ENCODE assay signal across 13 cellular contexts in genomic region chr4:87037921-87038320, GRCh38.
DNase-seq lines count a peak whose midpoint lies in the region; ATAC-seq and TF ChIP-seq lines count a peak whose summit lies in the region.
"Had no signal": no experiment of that assay in that cellular context is flagged by ENCODE, and none has a peak within 500 bp of the region (broad histone marks: within the 10 kb centered on the region; RNA-seq: fewer than 3 reads in every experiment).

No MANE protein-coding gene starts in this region.

- in situ Hi-C loops in transverse colon (cut with MboI; ENCODE audit: low pct_ligation_motif_present in 1 of 4, low pct_unique_long_range_greater_than_20kb in 1 of 4, low sequenced_read_pairs in 3 of 4) = no loop called here

- no TSS peak for BruUV-seq in MCF 10A (replicated peaks; lab: Mats Ljungman, UMichigan)

- H3K4me3 Mint-ChIP-seq in MCF 10A (ENCODE audit: unreplicated experiment) (no peak overlapping the region), nephron progenitor cell (peak overlapping the region; percentile 70)
- H3K4me3 Mint-ChIP-seq: activated T-cell treated with anti-CD3 and anti-CD28 coated beads, Interleukin-2, amount 50 U/mL, for 24 hours; dendritic cell treated with granulocyte-macrophage colony-stimulating factor and Interleukin-4, amounts not matched to agents 40 ng/mL and 50 ng/mL, for 4 days had no signal

- H3K36me3 ChIP-seq in breast epithelium (no peaks in the 10 kb centered on the region), colonic mucosa (no peaks in the 10 kb centered on the region), transverse colon (no peaks in the 10 kb centered on the region)
- H3K36me3 ChIP-seq: ovary had no signal

- H3K27me3 Mint-ChIP-seq in MCF 10A (ENCODE audit: insufficient read depth, unreplicated experiment) (no peaks in the 10 kb centered on the region), nephron progenitor cell (ENCODE audit: low read depth, poor library complexity) (no peaks in the 10 kb centered on the region)
- H3K27me3 Mint-ChIP-seq: activated T-cell treated with anti-CD3 and anti-CD28 coated beads, Interleukin-2, amount 50 U/mL, for 24 hours; dendritic cell treated with granulocyte-macrophage colony-stimulating factor and Interleukin-4, amounts not matched to agents 40 ng/mL and 50 ng/mL, for 4 days had no signal

- H3K4me3 ChIP-seq in breast epithelium (no peak overlapping the region), colonic mucosa (no peak overlapping the region), transverse colon (no peak overlapping the region)
- H3K4me3 ChIP-seq: ovary had no signal

- intact Hi-C loops in breast epithelium (cut with DNase I; ENCODE audit: low total_unique reads) = no loop called here
- intact Hi-C loops in MCF 10A (cut with micrococcal nuclease) = no loop called here
- intact Hi-C loops in colonic mucosa (cut with DNase I) = no loop called here
- intact Hi-C loops in transverse colon (cut with DNase I; ENCODE audit: low total_unique reads) = no loop called here

- peak overlapping the region; percentile 73 to 85 for H3K27ac ChIP-seq in breast epithelium
- peak overlapping the region; percentile 32 for H3K27ac ChIP-seq in colonic mucosa
- peak overlapping the region; percentile 75 to 84 (median 80) for H3K27ac ChIP-seq in transverse colon

- no peak overlapping the region for H3K9ac ChIP-seq in colonic mucosa (ENCODE audit: low read depth in 2 of 2, low read length in 2 of 2)

- POLR2A ChIA-PET in MCF 10A (lab: Yijun Ruan, JAX) = no interaction called here

- H3K36me3 Mint-ChIP-seq in MCF 10A (ENCODE audit: insufficient read depth, unreplicated experiment) = no peaks in the 10 kb centered on the region
- H3K36me3 Mint-ChIP-seq in nephron progenitor cell (ENCODE audit: low read depth) = peaks cover 4% of the 10 kb centered on the region

- no peak for DNase-seq in breast epithelium (ENCODE audit: low spot score in 2 of 2)
- no peak for DNase-seq in MCF 10A (ENCODE audit: unreplicated experiment)
- DNase-seq in colonic mucosa = no peak
- DNase-seq in nephron progenitor cell = no peak
- no peak for DNase-seq in transverse colon
- no peak for DNase-seq in activated naive CD4-positive, alpha-beta T cell treated with Interleukin-2 at 50 U/mL for 16 hours
- DNase-seq: activated T-cell treated with anti-CD3 and anti-CD28 coated beads, Interleukin-2, amount 50 U/mL, for 24 hours; GDM1; NCI-H1930; ovary had no signal

- H3K27me3 ChIP-seq in breast epithelium (no peaks in the 10 kb centered on the region), colonic mucosa (no peaks in the 10 kb centered on the region), transverse colon (no peaks in the 10 kb centered on the region)
- H3K27me3 ChIP-seq: ovary had no signal

- TF ChIP-seq CTCF in breast epithelium (IDR thresholded peaks at IDR 0.05) = no peak
- TF ChIP-seq CTCF in MCF 10A (IDR thresholded peaks at IDR 0.05; ENCODE audit: unreplicated experiment) = no peak
- no peak for TF ChIP-seq CTCF in colonic mucosa (IDR thresholded peaks at IDR 0.05)
- TF ChIP-seq CTCF in nephron progenitor cell (IDR thresholded peaks at IDR 0.05) = no peak
- no peak for TF ChIP-seq CTCF in transverse colon (IDR thresholded peaks at IDR 0.05)

- H3K4me1 ChIP-seq in breast epithelium (peaks cover 8 to 11% of the 10 kb centered on the region in 2 donors), colonic mucosa (peaks cover 11% of the 10 kb centered on the region), transverse colon (peaks cover 32 to 88% (median 69%) of the 10 kb centered on the region in 4 donors)

- WGBS in transverse colon (ENCODE audit: low coverage in 1 of 2), 2 donors = 60 to 71% methylated on average over 3 of the region's 3 CpGs

- H3K9me3 ChIP-seq in breast epithelium = no peaks in the 10 kb centered on the region
- no peaks in the 10 kb centered on the region for H3K9me3 ChIP-seq in colonic mucosa
- H3K9me3 ChIP-seq in transverse colon = no peaks in the 10 kb centered on the region
- H3K9me3 ChIP-seq: ovary had no signal

- CTCF ChIA-PET in MCF 10A (lab: Yijun Ruan, JAX) = interaction anchor here (1.8 kb wide), 1 partner anchor 115 kb away, joined by 6 read pairs; no protein-coding TSS in a partner anchor

- H3K27ac Mint-ChIP-seq in MCF 10A (ENCODE audit: low read depth, unreplicated experiment) = no peak overlapping the region
- H3K27ac Mint-ChIP-seq in nephron progenitor cell = peak overlapping the region; percentile 84

- no peak for TF ChIP-seq EP300 in transverse colon (IDR thresholded peaks at IDR 0.05; ENCODE audit: low read depth)

- TF ChIP-seq POLR2A in breast epithelium (IDR thresholded peaks at IDR 0.05) = no peak
- TF ChIP-seq POLR2A in transverse colon (IDR thresholded peaks at IDR 0.05) = no peak

- H3K4me1 Mint-ChIP-seq in MCF 10A (ENCODE audit: insufficient read depth, unreplicated experiment) = peaks cover 20% of the 10 kb centered on the region
- no peaks in the 10 kb centered on the region for H3K4me1 Mint-ChIP-seq in nephron progenitor cell

- H3K9me3 Mint-ChIP-seq in MCF 10A (ENCODE audit: unreplicated experiment) (no peaks in the 10 kb centered on the region), nephron progenitor cell (no peaks in the 10 kb centered on the region)
- H3K9me3 Mint-ChIP-seq: activated T-cell treated with anti-CD3 and anti-CD28 coated beads, Interleukin-2, amount 50 U/mL, for 24 hours; dendritic cell treated with granulocyte-macrophage colony-stimulating factor and Interleukin-4, amounts not matched to agents 40 ng/mL and 50 ng/mL, for 4 days had no signal

- ATAC-seq in GM19351 (IDR thresholded peaks at IDR 0.05; ENCODE audit: unreplicated experiment) (no peak), GM21786 (IDR thresholded peaks at IDR 0.05; ENCODE audit: unreplicated experiment) (no peak)
